Comparison of ENCODE assay signal across 12 cellular contexts in the genomic region with DNA sequence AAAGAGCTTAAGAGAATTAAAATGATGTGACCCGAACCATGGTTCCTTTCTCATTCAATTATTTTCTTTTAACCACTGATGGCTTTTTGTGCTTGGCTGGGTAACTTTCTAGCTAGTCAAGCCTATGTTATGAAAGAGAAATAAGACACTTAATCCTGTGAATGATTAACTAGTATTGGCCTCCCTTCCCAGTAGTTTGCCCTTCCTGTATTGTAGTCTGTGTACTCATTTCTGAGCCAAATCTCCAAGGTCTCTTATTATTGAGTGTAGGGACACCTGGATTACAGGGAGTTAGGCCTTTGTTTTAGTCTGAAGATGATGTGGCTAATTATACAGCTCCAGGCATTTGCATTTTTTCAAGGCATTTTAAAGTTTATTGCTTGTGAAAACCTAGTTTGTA.
A peak's percentile ranks its signal among the peaks of the same experiment; 100 is the strongest.
DNase-seq lines count a peak whose midpoint lies in the region; ATAC-seq, FAIRE-seq and TF ChIP-seq lines count a peak whose summit lies in the region.
"Had no signal": no experiment of that assay in that cellular context is flagged by ENCODE, and none has a peak within 500 bp of the region (broad histone marks: within the 10 kb centered on the region; RNA-seq: fewer than 3 reads in every experiment).

No MANE protein-coding gene starts in this region.

- TF ChIP-seq RAD21 in IMR-90 (IDR thresholded peaks at IDR 0.05; ENCODE audit: low read length), result no peak

- 0 out of 4 replicates have a peak overlapping the region, but pooled peaks of 1 of the 2 experiments have one; percentile 24 for H4K8ac ChIP-seq in IMR-90 (ENCODE audit: low read depth in 2 of 2, low read length in 2 of 2)

- H3K27ac Mint-ChIP-seq in CD8-positive, alpha-beta T cell, result no peak overlapping the region
- H3K27ac Mint-ChIP-seq: immature natural killer cell had no signal

- no peak overlapping the region for H3K9ac ChIP-seq in IMR-90 (ENCODE audit: low read depth, low read length)

- no peaks in the 10 kb centered on the region for H3K27me3 Mint-ChIP-seq in CD8-positive, alpha-beta T cell (ENCODE audit: low read depth)

- H3K27me3 ChIP-seq in IMR-90 (ENCODE audit: control insufficient read depth, insufficient read depth, low read length), result no peaks in the 10 kb centered on the region
- H3K27me3 ChIP-seq in muscle layer of duodenum (ENCODE audit: low read depth, low read length), result no peaks in the 10 kb centered on the region
- H3K27me3 ChIP-seq in CD8-positive, alpha-beta T cell (ENCODE audit: insufficient read depth, low read length), result no peaks in the 10 kb centered on the region

- no peak overlapping the region for H3K56ac ChIP-seq in IMR-90 (ENCODE audit: extremely low read depth, insufficient read depth, low read length)

- H2AFZ ChIP-seq in IMR-90 (replicated peaks; ENCODE audit: low read length, poor library complexity), result no peak overlapping the region

- no peak overlapping the region for H2BK15ac ChIP-seq in IMR-90 (ENCODE audit: low read depth, low read length)

- peak overlapping the region; percentile 3 for H2BK5ac ChIP-seq in IMR-90 (ENCODE audit: low read depth, low read length, poor library complexity, severe bottlenecking)

- H4K20me1 ChIP-seq in IMR-90 (ENCODE audit: insufficient read depth, low read length), result no peaks in the 10 kb centered on the region; the same call in 1 of the 2 replicates

- BruUV-seq in IMR-90 (replicated peaks; lab: Mats Ljungman, UMichigan), result no TSS peak

- CTCF ChIA-PET in IMR-90 (lab: Yijun Ruan, JAX), result interaction anchor here (0.6 kb wide), 1 partner anchor 77 kb away, joined by 3 read pairs; no protein-coding TSS in a partner anchor
- CTCF ChIA-PET in CD8-positive, alpha-beta T cell (lab: Charles Lee), result interaction anchor here (1.3 kb wide), 1 partner anchor 672 kb away, joined by 3 read pairs; no protein-coding TSS in a partner anchor

- no peak overlapping the region for H3K4me2 ChIP-seq in IMR-90 (ENCODE audit: low read depth, low read length)

- no peaks in the 10 kb centered on the region for H3K79me1 ChIP-seq in IMR-90 (ENCODE audit: low read depth in 1 of 2, low read length in 2 of 2)

- H4K5ac ChIP-seq in IMR-90 (ENCODE audit: low read depth, low read length), result peak overlapping the region; percentile 78

- H3K18ac ChIP-seq in IMR-90 (ENCODE audit: low read depth, low read length), result peak overlapping the region; percentile 82

- no peaks in the 10 kb centered on the region for H3K9me3 ChIP-seq in IMR-90 (ENCODE audit: control insufficient read depth, insufficient read depth, low read length)
- H3K9me3 ChIP-seq in muscle layer of duodenum (ENCODE audit: control insufficient read depth in 1 of 2, low read length in 2 of 2), result no peaks in the 10 kb centered on the region
- no peaks in the 10 kb centered on the region for H3K9me3 ChIP-seq in CD8-positive, alpha-beta T cell (ENCODE audit: low read length)

- H3K4me3 Mint-ChIP-seq in CD8-positive, alpha-beta T cell, result no peak overlapping the region
- H3K4me3 Mint-ChIP-seq: immature natural killer cell had no signal

- dilution Hi-C loops in IMR-90 (cut with HindIII; ENCODE audit: low sequenced_read_pairs, unreplicated experiment), result no loop called here

- H2BK20ac ChIP-seq in IMR-90 (ENCODE audit: low read depth, low read length), result no peak overlapping the region

- no peaks in the 10 kb centered on the region for H3K4me1 Mint-ChIP-seq in CD8-positive, alpha-beta T cell (ENCODE audit: low read depth)
- H3K4me1 Mint-ChIP-seq: immature natural killer cell had no signal

- peaks cover 3% of the 10 kb centered on the region for H3K9me1 ChIP-seq in IMR-90 (ENCODE audit: insufficient read depth, low read length)

- H3K27ac ChIP-seq in IMR-90 (ENCODE audit: insufficient read depth, low read length) (no peak overlapping the region), muscle layer of duodenum (ENCODE audit: low read length) (peak overlapping the region; percentile 47)
- no peak overlapping the region for H3K27ac ChIP-seq in CD8-positive, alpha-beta T cell (ENCODE audit: low read depth, low read length)
- H3K27ac ChIP-seq: HL-60, RWPE1 had no signal

- in situ Hi-C loops in IMR-90 (cut with MboI; ENCODE audit: low sequenced_read_pairs), result no loop called here

- peak; percentile 65 for ATAC-seq in GM18870 (IDR thresholded peaks at IDR 0.05; ENCODE audit: unreplicated experiment)
- no peak for ATAC-seq in IMR-90 (ENCODE audit: low read depth)
- no peak for ATAC-seq in CD8-positive, alpha-beta T cell
- no peak for ATAC-seq in HG03520 (IDR thresholded peaks at IDR 0.05; ENCODE audit: unreplicated experiment)
- ATAC-seq in HG03521 (IDR thresholded peaks at IDR 0.05; ENCODE audit: unreplicated experiment), result no peak

- H3K36me3 ChIP-seq in IMR-90 (ENCODE audit: control insufficient read depth, insufficient read depth, low read length), result no peaks in the 10 kb centered on the region
- no peaks in the 10 kb centered on the region for H3K36me3 ChIP-seq in muscle layer of duodenum (ENCODE audit: control insufficient read depth in 1 of 2, insufficient read depth in 2 of 2, low read length in 2 of 2)
- no peaks in the 10 kb centered on the region for H3K36me3 ChIP-seq in CD8-positive, alpha-beta T cell (ENCODE audit: insufficient read depth, low read length)

- H3K23ac ChIP-seq in IMR-90 (ENCODE audit: low read depth, low read length), result 0 out of 2 replicates have a peak overlapping the region, but pooled peaks have one; percentile 29

- peak overlapping the region; percentile 42; the same call in 1 of the 2 replicates for H2BK120ac ChIP-seq in IMR-90 (ENCODE audit: low read depth, low read length)

- TF ChIP-seq CTCF in IMR-90 (conservative IDR thresholded peaks at IDR 0.05; ENCODE audit: low read depth, low read length) (no peak), epithelial cell of esophagus (IDR thresholded peaks at IDR 0.05; ENCODE audit: insufficient read depth, low read depth, low read length, missing control alignments) (no peak)
- no peak for TF ChIP-seq CTCF in CD8-positive, alpha-beta T cell (IDR thresholded peaks at IDR 0.05)

- POLR2A ChIA-PET in IMR-90 (lab: Charles Lee; ENCODE audit: unreplicated experiment), result no interaction called here
- POLR2A ChIA-PET in CD8-positive, alpha-beta T cell (lab: Charles Lee), result interaction anchor here (1.3 kb wide), 1 partner anchor 30 kb away, joined by 3 read pairs; no protein-coding TSS in a partner anchor

- no peak for TF ChIP-seq POLR2A in IMR-90 (IDR thresholded peaks at IDR 0.05; ENCODE audit: low read depth, low read length)

- no peaks in the 10 kb centered on the region for H3K36me3 Mint-ChIP-seq in CD8-positive, alpha-beta T cell

- no peak overlapping the region for H3K4ac ChIP-seq in IMR-90 (ENCODE audit: low read depth, low read length)

- no peaks in the 10 kb centered on the region for H3K9me3 Mint-ChIP-seq in CD8-positive, alpha-beta T cell
- H3K9me3 Mint-ChIP-seq: immature natural killer cell had no signal

- no CpG with 5 or more reads among the region's 1 CpG for WGBS in IMR-90 (ENCODE audit: extremely low coverage in 2 of 2, insufficient read length in 1 of 2), 2 experiments

- no peak overlapping the region for H2AK9ac ChIP-seq in IMR-90 (replicated peaks; ENCODE audit: low read depth, low read length, poor library complexity)

- DNase-seq in IMR-90 (no peak), epithelial cell of esophagus (ENCODE audit: low read depth) (peak; percentile 13), urothelium cell line (ENCODE audit: low spot score) (no peak)
- no peak for DNase-seq in CD8-positive, alpha-beta T cell
- DNase-seq: C1 segment of cervical spinal cord, immature natural killer cell had no signal

- H3K14ac ChIP-seq in IMR-90 (replicated peaks; ENCODE audit: low read depth, low read length), result no peak overlapping the region

- intact Hi-C loops in IMR-90 (cut with micrococcal nuclease), result no loop called here
- intact Hi-C loops in CD8-positive, alpha-beta T cell (cut with DNase I, micrococcal nuclease), result no loop called here

- H3K4me1 ChIP-seq in IMR-90 (ENCODE audit: control insufficient read depth, insufficient read depth, low read length), result peaks cover 11% of the 10 kb centered on the region
- H3K4me1 ChIP-seq in muscle layer of duodenum (ENCODE audit: control insufficient read depth in 1 of 2, insufficient read depth in 2 of 2, low read length in 2 of 2), result peaks cover 23 to 33% of the 10 kb centered on the region in 2 donors
- no peaks in the 10 kb centered on the region for H3K4me1 ChIP-seq in CD8-positive, alpha-beta T cell (ENCODE audit: insufficient read depth, low read length)

- FAIRE-seq in urothelium cell line (lab: Jason Lieb, UNC), result no peak

- no peak overlapping the region for H4K91ac ChIP-seq in IMR-90 (ENCODE audit: insufficient read depth, low read depth, low read length)

- no peak overlapping the region for H2AK5ac ChIP-seq in IMR-90 (ENCODE audit: low read depth, low read length)

- H3K4me3 ChIP-seq in IMR-90 (ENCODE audit: insufficient read depth, low read depth, low read length) (no peak overlapping the region), epithelial cell of esophagus (ENCODE audit: low read length) (no peak overlapping the region), muscle layer of duodenum (ENCODE audit: low read depth in 1 of 2, low read length in 2 of 2) (no peak overlapping the region)
- H3K4me3 ChIP-seq in CD8-positive, alpha-beta T cell (ENCODE audit: low read depth, low read length), result no peak overlapping the region

TF ChIP-seq in IMR-90, 13 proteins besides CTCF, POLR2A, EP300 and RAD21 (continues in another document):
- TF ChIP-seq MAFK (IDR thresholded peaks at IDR 0.05; ENCODE audit: low read depth, low read length) (no peak), RFX5 (IDR thresholded peaks at IDR 0.05; ENCODE audit: low read depth, low read length) (no peak), NFE2L2 (IDR thresholded peaks at IDR 0.05; ENCODE audit: low read depth, low read length) (no peak), FOS (IDR thresholded peaks at IDR 0.05; ENCODE audit: low read depth, low read length) (no peak), MAZ (IDR thresholded peaks at IDR 0.05; ENCODE audit: borderline replicate concordance, low read depth, low read length) (no peak), CEBPB (IDR thresholded peaks at IDR 0.05; ENCODE audit: low read depth, low read length) (no peak), SMC3 (IDR thresholded peaks at IDR 0.05; ENCODE audit: low read depth, low read length) (no peak), MXI1 (IDR thresholded peaks at IDR 0.05; ENCODE audit: borderline replicate concordance, low read depth, low read length) (no peak), CHD1 (IDR thresholded peaks at IDR 0.05; ENCODE audit: low read depth, low read length) (no peak), RCOR1 (IDR thresholded peaks at IDR 0.05; ENCODE audit: insufficient replicate concordance, low read length) (no peak), BHLHE40 (IDR thresholded peaks at IDR 0.05; ENCODE audit: low read depth, low read length) (no peak)
- TF ChIP-seq, protein P1, sequence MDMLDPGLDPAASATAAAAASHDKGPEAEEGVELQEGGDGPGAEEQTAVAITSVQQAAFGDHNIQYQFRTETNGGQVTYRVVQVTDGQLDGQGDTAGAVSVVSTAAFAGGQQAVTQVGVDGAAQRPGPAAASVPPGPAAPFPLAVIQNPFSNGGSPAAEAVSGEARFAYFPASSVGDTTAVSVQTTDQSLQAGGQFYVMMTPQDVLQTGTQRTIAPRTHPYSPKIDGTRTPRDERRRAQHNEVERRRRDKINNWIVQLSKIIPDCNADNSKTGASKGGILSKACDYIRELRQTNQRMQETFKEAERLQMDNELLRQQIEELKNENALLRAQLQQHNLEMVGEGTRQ (IDR thresholded peaks at IDR 0.05; ENCODE audit: low read depth, low read length), result no peak
